ENCODE assay signal across 9 cellular contexts in genomic region chr1:27660300-27660837, GRCh38. TPM values are rescaled to one million over a fixed set of nuclear protein-coding genes. Genes with fewer than 3 reads are reported as not detected.
DNase-seq lines count a peak whose midpoint lies in the region; ATAC-seq and TF ChIP-seq lines count a peak whose summit lies in the region.
"Had no signal": no experiment of that assay in that cellular context is flagged by ENCODE, and none has a peak within 500 bp of the region (broad histone marks: within the 10 kb centered on the region; RNA-seq: fewer than 3 reads in every experiment).

No MANE protein-coding gene starts in this region.

- H3K4me3 ChIP-seq in thymus (ENCODE audit: low read length), result peak overlapping the region; percentile 84

- no peak for ATAC-seq in activated CD8-positive, alpha-beta memory T cell treated with anti-CD3 and anti-CD28 coated beads, Interleukin-2, amount 10 ng/mL, durations not matched to agents 7 days and 5 days

- H3K36me3 Mint-ChIP-seq in activated CD8-positive, alpha-beta memory T cell treated with anti-CD3 and anti-CD28 coated beads, Interleukin-2, amount 10 ng/mL, durations not matched to agents 7 days and 5 days, result peaks cover 4% of the 10 kb centered on the region
- H3K36me3 Mint-ChIP-seq in activated naive CD8-positive, alpha-beta T cell treated with anti-CD3 and anti-CD28 coated beads for 36 hours, result no peaks in the 10 kb centered on the region

- peak overlapping the region; percentile 75 for H3K4me3 Mint-ChIP-seq in activated CD8-positive, alpha-beta memory T cell treated with anti-CD3 and anti-CD28 coated beads, Interleukin-2, amount 10 ng/mL, durations not matched to agents 7 days and 5 days
- H3K4me3 Mint-ChIP-seq in activated naive CD8-positive, alpha-beta T cell treated with anti-CD3 and anti-CD28 coated beads for 36 hours, result peak overlapping the region; percentile 86

- no peaks in the 10 kb centered on the region for H3K27me3 ChIP-seq in layer of hippocampus (ENCODE audit: control insufficient read depth, insufficient read depth, low read length)
- H3K27me3 ChIP-seq in thymus (ENCODE audit: control insufficient read depth, insufficient read depth), result no peaks in the 10 kb centered on the region

- peak overlapping the region; percentile 78 for H3K27ac ChIP-seq in layer of hippocampus (ENCODE audit: low read depth, low read length)
- H3K27ac ChIP-seq in thymus (ENCODE audit: low read depth), result peak overlapping the region; percentile 96

- H3K9me3 ChIP-seq in thymus (ENCODE audit: control insufficient read depth), result no peaks in the 10 kb centered on the region

- no peaks in the 10 kb centered on the region for H3K9me3 Mint-ChIP-seq in activated CD8-positive, alpha-beta memory T cell treated with anti-CD3 and anti-CD28 coated beads, Interleukin-2, amount 10 ng/mL, durations not matched to agents 7 days and 5 days (ENCODE audit: low read depth)
- H3K9me3 Mint-ChIP-seq in activated naive CD8-positive, alpha-beta T cell treated with anti-CD3 and anti-CD28 coated beads for 36 hours, result no peaks in the 10 kb centered on the region

- CTCF ChIA-PET in activated CD8-positive, alpha-beta memory T cell treated with anti-CD3 and anti-CD28 coated beads, Interleukin-2, amount 10 ng/mL, durations not matched to agents 7 days and 5 days (lab: Charles Lee), result interaction anchor here (0.6 to 13.0 kb wide), 6 partner anchors 9 to 103 kb away, joined by 3 to 536 read pairs (median 6); partner anchors contain the start of genes AHDC1 and IFI6

- no peak for TF ChIP-seq CTCF in GM13976 (IDR thresholded peaks at IDR 0.05; ENCODE audit: borderline replicate concordance, control extremely low read depth, extremely low read depth, insufficient read depth, missing control alignments)

- H3K27ac Mint-ChIP-seq in activated CD8-positive, alpha-beta memory T cell treated with anti-CD3 and anti-CD28 coated beads, Interleukin-2, amount 10 ng/mL, durations not matched to agents 7 days and 5 days, result peak overlapping the region; percentile 100
- peak overlapping the region; percentile 94 for H3K27ac Mint-ChIP-seq in activated naive CD8-positive, alpha-beta T cell treated with anti-CD3 and anti-CD28 coated beads for 36 hours

- in situ Hi-C loops in GM13976 (cut with MboI; ENCODE audit: low sequenced_read_pairs, unreplicated experiment), result loop anchor here (5.0 to 10.0 kb wide), 2 partner anchors 53 to 266 kb away; partner anchors contain the start of gene GPR3

- peaks cover under 1% of the 10 kb centered on the region for H3K36me3 ChIP-seq in thymus (ENCODE audit: control insufficient read depth, insufficient read depth)

- H3K4me1 ChIP-seq in thymus (ENCODE audit: control insufficient read depth, insufficient read depth, low read length), result peaks cover 31% of the 10 kb centered on the region

- 81% methylated on average over 10 of the region's 10 CpGs for WGBS in thymus

- no peak for DNase-seq in activated CD8-positive, alpha-beta memory T cell treated with anti-CD3 and anti-CD28 coated beads, Interleukin-2, amount 10 ng/mL, durations not matched to agents 7 days and 5 days
- no peak for DNase-seq in activated CD8-positive, alpha-beta memory T cell treated with anti-CD3 and anti-CD28 coated beads for 24 hours
- DNase-seq in activated naive CD8-positive, alpha-beta T cell treated with anti-CD3 and anti-CD28 coated beads for 36 hours, result no peak
- DNase-seq in NCI-H345 treated with DMSO at 0.1 percent for 48 hours (lab: John Stamatoyannopoulos, UW; ENCODE audit: unreplicated experiment) (no peak), GM13976 (ENCODE audit: low spot score) (no peak), NOMO-1 treated with DMSO at 0.1 percent for 48 hours (lab: John Stamatoyannopoulos, UW; ENCODE audit: unreplicated experiment) (no peak)

- peaks cover 56% of the 10 kb centered on the region for H3K4me1 Mint-ChIP-seq in activated CD8-positive, alpha-beta memory T cell treated with anti-CD3 and anti-CD28 coated beads, Interleukin-2, amount 10 ng/mL, durations not matched to agents 7 days and 5 days
- peaks cover 43% of the 10 kb centered on the region for H3K4me1 Mint-ChIP-seq in activated naive CD8-positive, alpha-beta T cell treated with anti-CD3 and anti-CD28 coated beads for 36 hours

- no peaks in the 10 kb centered on the region for H3K27me3 Mint-ChIP-seq in activated CD8-positive, alpha-beta memory T cell treated with anti-CD3 and anti-CD28 coated beads, Interleukin-2, amount 10 ng/mL, durations not matched to agents 7 days and 5 days
- H3K27me3 Mint-ChIP-seq in activated naive CD8-positive, alpha-beta T cell treated with anti-CD3 and anti-CD28 coated beads for 36 hours, result no peaks in the 10 kb centered on the region

RNA-seq across cellular contexts. Expression of gene IFI6, which starts 11.6 kb away (rescaled TPM):
- total RNA-seq in activated CD8-positive, alpha-beta memory T cell treated with anti-CD3 and anti-CD28 coated beads, Interleukin-2, amount 10 ng/mL, durations not matched to agents 7 days and 5 days, result 1,000 to 10,000 TPM in 1 of 2 experiments, 100 to 1,000 TPM in 1; 461 to 1,077 TPM
- 10 to 100 TPM; 57.7 to 64.5 TPM for total RNA-seq in activated naive CD8-positive, alpha-beta T cell treated with anti-CD3 and anti-CD28 coated beads for 36 hours
- polyA plus RNA-seq in thymus, result 231 TPM

RNA-seq across cellular contexts. Expression of gene FGR, which starts 25.4 kb away (rescaled TPM):
- total RNA-seq in activated CD8-positive, alpha-beta memory T cell treated with anti-CD3 and anti-CD28 coated beads, Interleukin-2, amount 10 ng/mL, durations not matched to agents 7 days and 5 days, result 1 to 10 TPM in 1 of 2 experiments, under 1 TPM in 1; 0.30 to 1.8 TPM
- under 1 TPM; 0.30 to 0.35 TPM for total RNA-seq in activated naive CD8-positive, alpha-beta T cell treated with anti-CD3 and anti-CD28 coated beads for 36 hours
- polyA plus RNA-seq in thymus, result 38.7 TPM
- total RNA-seq: Daoy had no signal

RNA-seq across cellular contexts. Expression of gene AHDC1, which starts 56.4 kb away (rescaled TPM):
- 10 to 100 TPM; 15.8 to 18.5 TPM for total RNA-seq in activated CD8-positive, alpha-beta memory T cell treated with anti-CD3 and anti-CD28 coated beads, Interleukin-2, amount 10 ng/mL, durations not matched to agents 7 days and 5 days
- 10 to 100 TPM; 10.0 to 12.0 TPM for total RNA-seq in activated naive CD8-positive, alpha-beta T cell treated with anti-CD3 and anti-CD28 coated beads for 36 hours
- 22.6 TPM for polyA plus RNA-seq in thymus

Comparison
In these comparisons a context has a peak if more than half of its experiments do, and no peak if none do; other contexts are left out.
1. RNA of gene IFI6, which starts 11.6 kb away (total RNA-seq): 461 to 1,077 TPM in activated CD8-positive, alpha-beta memory T cell treated with anti-CD3 and anti-CD28 coated beads, Interleukin-2, amount 10 ng/mL, durations not matched to agents 7 days and 5 days; 57.7 to 64.5 TPM in activated naive CD8-positive, alpha-beta T cell treated with anti-CD3 and anti-CD28 coated beads for 36 hours; every median in the first group is over 4 times any median in the second.